ENCODE assay signal across 8 cellular contexts in the genomic region with DNA sequence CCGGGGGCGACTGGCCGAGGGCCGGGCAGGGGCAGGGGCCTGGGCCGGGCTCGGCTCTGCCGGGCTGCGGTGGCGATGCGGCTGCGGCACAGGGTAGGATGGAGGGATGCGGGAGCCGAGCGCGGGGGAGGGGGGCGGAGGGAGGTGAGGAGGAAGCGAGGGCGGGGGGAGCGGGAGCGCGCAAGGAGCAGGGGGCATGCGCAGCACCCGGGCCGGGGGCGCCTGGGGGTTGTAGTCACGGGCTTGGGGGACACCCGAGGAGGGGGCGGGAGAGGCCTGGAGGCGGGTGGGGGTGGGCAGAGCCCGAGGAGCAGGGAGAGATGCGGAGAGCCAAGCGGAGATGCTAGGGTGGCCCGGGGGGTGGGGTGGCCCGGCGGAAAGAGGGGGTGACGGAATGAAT. TPM values are rescaled to one million over a fixed set of nuclear protein-coding genes. Genes with fewer than 3 reads are reported as not detected.
A peak's percentile ranks its signal among the peaks of the same experiment; 100 is the strongest.
DNase-seq lines count a peak whose midpoint lies in the region; ATAC-seq and TF ChIP-seq lines count a peak whose summit lies in the region.

Gene STX1B (minus strand): TSS at position 100 of the 400 bp plus-strand sequence. CDS start 242 bp downstream, outside the sequence.

- peaks cover 36 to 68% of the 10 kb centered on the region in 2 donors for H3K27me3 Mint-ChIP-seq in stimulated activated naive B cell treated with anti-CD40 and anti-IgM and Interleukin-4, amounts not matched to agents 10 μg/mL and 1 μg/mL and 100 μg/mL, for 72 hours

- H3K36me3 Mint-ChIP-seq in stimulated activated naive B cell treated with anti-CD40 and anti-IgM and Interleukin-4, amounts not matched to agents 10 μg/mL and 1 μg/mL and 100 μg/mL, for 72 hours: no peaks in the 10 kb centered on the region

- H3K4me1 Mint-ChIP-seq in stimulated activated naive B cell treated with anti-CD40 and anti-IgM and Interleukin-4, amounts not matched to agents 10 μg/mL and 1 μg/mL and 100 μg/mL, for 72 hours: peaks cover 11 to 19% of the 10 kb centered on the region in 2 donors

- peak within 1 kb of the TSS; percentile 20 for H3K27ac Mint-ChIP-seq in stimulated activated naive B cell treated with anti-CD40 and anti-IgM and Interleukin-4, amounts not matched to agents 10 μg/mL and 1 μg/mL and 100 μg/mL, for 72 hours

- no peak for TF ChIP-seq CTCF in AG10803 (conservative IDR thresholded peaks at IDR 0.05; ENCODE audit: low read length)

- ATAC-seq in stimulated activated naive B cell treated with anti-CD40 and anti-IgM and Interleukin-4, amounts not matched to agents 10 μg/mL and 1 μg/mL and 100 μg/mL, for 72 hours (replicated peaks): peak in 1 of 2 donors; percentile 19
- no peak for ATAC-seq in HG03442 (IDR thresholded peaks at IDR 0.05; ENCODE audit: unreplicated experiment)

- peak within 1 kb of the TSS; percentile 56 for H3K4me3 ChIP-seq in AG10803 (ENCODE audit: low read length)

- H3K9me3 Mint-ChIP-seq in stimulated activated naive B cell treated with anti-CD40 and anti-IgM and Interleukin-4, amounts not matched to agents 10 μg/mL and 1 μg/mL and 100 μg/mL, for 72 hours: peaks cover 0 to 1% of the 10 kb centered on the region in 2 donors

- H3K4me3 Mint-ChIP-seq in stimulated activated naive B cell treated with anti-CD40 and anti-IgM and Interleukin-4, amounts not matched to agents 10 μg/mL and 1 μg/mL and 100 μg/mL, for 72 hours: peak within 1 kb of the TSS; percentile 27 to 62

- peak; percentile 18 for DNase-seq in AG10803 (ENCODE audit: low read depth)
- peak; percentile 73 for DNase-seq in NCI-H2227 treated with DMSO at 0.1 percent for 48 hours (lab: John Stamatoyannopoulos, UW)
- DNase-seq in activated naive CD4-positive, alpha-beta T cell treated with Interleukin-2 at 50 U/mL for 16 hours: peak; percentile 42
- DNase-seq in iPS-NIHi11 (ENCODE audit: low spot score): peak; percentile 96
- DNase-seq in stimulated activated naive B cell treated with anti-CD40 and anti-IgM and Interleukin-4, amounts not matched to agents 10 μg/mL and 1 μg/mL and 100 μg/mL, for 72 hours: no peak
- DNase-seq in KG1 (lab: John Stamatoyannopoulos, UW): no peak
- no peak for DNase-seq in mesenteric fat pad (ENCODE audit: low spot score)

RNA-seq across cellular contexts. Expression of gene STX1B, which starts in this region (rescaled TPM):
- total RNA-seq in mesenteric fat pad: 1.5 TPM

Comparison
In these comparisons a context has a peak if more than half of its experiments do, and no peak if none do; other contexts are left out.
1. DNase-seq: peak in AG10803 (single experiment), NCI-H2227 treated with DMSO at 0.1 percent for 48 hours (single experiment), activated naive CD4-positive, alpha-beta T cell treated with Interleukin-2 at 50 U/mL for 16 hours (single experiment) and iPS-NIHi11 (single experiment); none in stimulated activated naive B cell treated with anti-CD40 and anti-IgM and Interleukin-4, amounts not matched to agents 10 μg/mL and 1 μg/mL and 100 μg/mL, for 72 hours (single experiment), KG1 (single experiment) and mesenteric fat pad (single experiment).